ENCODE assay signal across 5 cellular contexts in the genomic region with DNA sequence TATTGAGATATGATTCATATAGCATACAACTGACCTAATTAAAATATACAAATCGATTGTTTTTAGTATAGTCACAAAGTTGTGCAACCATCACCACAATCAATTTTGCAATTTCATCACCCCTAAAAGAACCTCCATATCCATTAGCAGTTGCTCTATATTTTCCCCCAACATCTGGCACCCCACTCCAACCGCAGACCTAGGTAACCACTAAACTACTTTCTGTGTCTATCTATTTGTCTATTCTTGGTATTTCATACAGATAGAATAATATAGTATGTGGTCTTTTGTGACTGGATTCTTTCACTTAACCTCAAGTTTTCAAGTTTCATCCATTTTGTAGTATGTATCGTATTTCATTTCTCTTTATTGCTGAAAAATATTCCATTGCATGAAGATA.
"Had no signal": no experiment of that assay in that cellular context is flagged by ENCODE, and none has a peak within 500 bp of the region (broad histone marks: within the 10 kb centered on the region; RNA-seq: fewer than 3 reads in every experiment).

No MANE protein-coding gene starts in this region.

- FAIRE-seq: HTR-8/SVneo, K562 had no signal

- DNase-seq: KBM-7, KG1 had no signal

- ATAC-seq: K562 had no signal

- H3K4me3 ChIP-seq: K562 had no signal

- H3K27ac ChIP-seq: HL-60 had no signal
